In genomic region chr7:2646680-2647571, GRCh38 we compare ENCODE assay signal across 2 cellular contexts.
TF ChIP-seq lines count a peak whose summit lies in the region.

No MANE protein-coding gene starts in this region.

TF ChIP-seq in IMR-90, 13 proteins besides CTCF, POLR2A, EP300 and RAD21:
- TF ChIP-seq MAZ (IDR thresholded peaks at IDR 0.05; ENCODE audit: borderline replicate concordance, low read depth, low read length) (no peak), USF2 (IDR thresholded peaks at IDR 0.05; ENCODE audit: low read depth, low read length) (no peak), BHLHE40 (IDR thresholded peaks at IDR 0.05; ENCODE audit: low read depth, low read length) (no peak), SMC3 (IDR thresholded peaks at IDR 0.05; ENCODE audit: low read depth, low read length) (no peak), MXI1 (IDR thresholded peaks at IDR 0.05; ENCODE audit: borderline replicate concordance, low read depth, low read length) (no peak), CEBPB (IDR thresholded peaks at IDR 0.05; ENCODE audit: low read depth, low read length) (no peak), CHD1 (IDR thresholded peaks at IDR 0.05; ENCODE audit: low read depth, low read length) (no peak), ELK1 (IDR thresholded peaks at IDR 0.05; ENCODE audit: borderline replicate concordance, low read depth, low read length) (no peak), FOS (IDR thresholded peaks at IDR 0.05; ENCODE audit: low read depth, low read length) (no peak), NFE2L2 (IDR thresholded peaks at IDR 0.05; ENCODE audit: low read depth, low read length) (no peak), MAFK (IDR thresholded peaks at IDR 0.05; ENCODE audit: low read depth, low read length) (no peak)

TF ChIP-seq in H1, 55 proteins besides CTCF, POLR2A, EP300 and RAD21:
- TF ChIP-seq SIN3A (conservative IDR thresholded peaks at IDR 0.05 in 1 of 2, IDR thresholded peaks at IDR 0.05 in 1 of 2; ENCODE audit: low read depth in 1 of 2, low read length in 2 of 2), result 0 out of 4 replicates have a peak, but pooled peaks of 1 of the 2 experiments have one; percentile 26
- no peak for TF ChIP-seq SP2 (IDR thresholded peaks at IDR 0.05; ENCODE audit: low read length)
- peak; percentile 79 for TF ChIP-seq MAX (IDR thresholded peaks at IDR 0.05)
